In genomic region chr2:20454036-20454981, GRCh38 we compare ENCODE assay signal across 18 cellular contexts. TPM values are rescaled to one million over a fixed set of nuclear protein-coding genes. Genes with fewer than 3 reads are reported as not detected.
DNase-seq lines count a peak whose midpoint lies in the region; ATAC-seq, FAIRE-seq and TF ChIP-seq lines count a peak whose summit lies in the region.
"Had no signal": no experiment of that assay in that cellular context is flagged by ENCODE, and none has a peak within 500 bp of the region (broad histone marks: within the 10 kb centered on the region; RNA-seq: fewer than 3 reads in every experiment).

No MANE protein-coding gene starts in this region.

- WGBS in HepG2 (ENCODE audit: low lambda C conversion rate) = 68% methylated on average over 7 of the region's 7 CpGs
- 98% methylated on average over 6 of the region's 7 CpGs for WGBS in right lobe of liver (ENCODE audit: insufficient coverage, low coverage, low lambda C conversion rate, missing lambda C conversion rate)
- WGBS in gastroesophageal sphincter (ENCODE audit: low coverage in 1 of 2), 2 donors = 94 to 96% methylated on average over 4 to 6 of the region's 7 CpGs
- 89% methylated on average over 7 of the region's 7 CpGs for WGBS in prostate gland

- H4K20me1 ChIP-seq in HepG2 (ENCODE audit: insufficient read depth, low read length) = peaks cover 14% of the 10 kb centered on the region

- no TSS peak for BruUV-seq in HepG2 (replicated peaks; lab: Mats Ljungman, UMichigan)

- no peak overlapping the region for H3K9ac ChIP-seq in HepG2 (ENCODE audit: insufficient read depth, low read depth, low read length)

- H2AFZ ChIP-seq in HepG2 (ENCODE audit: low read length) = no peak overlapping the region

- CTCF ChIA-PET in HepG2 (lab: Yijun Ruan, JAX; ENCODE audit: low intra/inter-chr PET ratio, low total read pairs) = no interaction called here

- TF ChIP-seq POLR2A in HepG2 (IDR thresholded peaks at IDR 0.05; ENCODE audit: insufficient read depth in 1 of 2, low read depth in 2 of 2, low read length in 2 of 2) (no peak), right lobe of liver (IDR thresholded peaks at IDR 0.05) (no peak), gastroesophageal sphincter (IDR thresholded peaks at IDR 0.05) (no peak), prostate gland (IDR thresholded peaks at IDR 0.05) (no peak)

- TF ChIP-seq EP300 in HepG2 (IDR thresholded peaks at IDR 0.05; ENCODE audit: low read depth in 2 of 2, low read length in 2 of 2) (no peak), HepG2 (CRISPR knock-in tag; IDR thresholded peaks at IDR 0.05; ENCODE audit: borderline replicate concordance) (no peak), gastroesophageal sphincter (IDR thresholded peaks at IDR 0.05) (no peak)

- H3K4me1 ChIP-seq in HepG2 (ENCODE audit: insufficient read depth, low read length) = peaks cover 69% of the 10 kb centered on the region
- peaks cover 0 to 12% (median 0%) of the 10 kb centered on the region in 4 donors for H3K4me1 ChIP-seq in right lobe of liver
- peaks cover 7 to 61% (median 24%) of the 10 kb centered on the region in 3 donors for H3K4me1 ChIP-seq in gastroesophageal sphincter
- H3K4me1 ChIP-seq in prostate gland (replicated peaks) = no peaks in the 10 kb centered on the region

- no peak for ATAC-seq in HepG2
- ATAC-seq in right lobe of liver = no peak
- no peak for ATAC-seq in gastroesophageal sphincter
- ATAC-seq in HG03342 (IDR thresholded peaks at IDR 0.05; ENCODE audit: unreplicated experiment) = no peak

- TF ChIP-seq CTCF in HepG2 (CRISPR knock-in tag; IDR thresholded peaks at IDR 0.05) (no peak), right lobe of liver (IDR thresholded peaks at IDR 0.05) (no peak), gastroesophageal sphincter (IDR thresholded peaks at IDR 0.05) (no peak), prostate gland (IDR thresholded peaks at IDR 0.05) (no peak)

- POLR2A ChIA-PET in HepG2 (lab: Yijun Ruan, JAX) = interaction anchor here (0.9 to 18.3 kb wide), 3 partner anchors 10 to 134 kb away, joined by 3 to 1537 read pairs (median 4); no protein-coding TSS in a partner anchor

- DNase-seq in HepG2 (ENCODE audit: low spot score) (no peak), right lobe of liver (no peak), prostate gland (ENCODE audit: low spot score) (no peak), 8988T (no peak), NCI-H524 (lab: John Stamatoyannopoulos, UW) (no peak)
- DNase-seq: ACHN; AML-193; EL; H7; NCI-H1105; NCI-H1694; NCI-H2107; NCI-H345; NCI-H69; NK-92 treated with Interleukin-12 subunit alpha and Interleukin-12 subunit beta, amount 100 ng/mL, for 24 hours; SIG-M5 had no signal

- in situ Hi-C loops in HepG2 (cut with HindIII; ENCODE audit: extremely low pct_ligation_motif_present, low pct_unique_long_range_greater_than_20kb) = loop anchor here (5.0 kb wide), 1 partner anchor 33 kb away; no protein-coding TSS in a partner anchor

- H3K36me3 ChIP-seq in HepG2 (replicated peaks in 1 of 2; ENCODE audit: control insufficient read depth in 1 of 2, insufficient read depth in 2 of 2, low read length in 2 of 2) = no peaks in the 10 kb centered on the region
- no peaks in the 10 kb centered on the region for H3K36me3 ChIP-seq in right lobe of liver
- no peaks in the 10 kb centered on the region for H3K36me3 ChIP-seq in gastroesophageal sphincter
- no peaks in the 10 kb centered on the region for H3K36me3 ChIP-seq in prostate gland

- TF ChIP-seq RAD21 in HepG2 (CRISPR knock-in tag; IDR thresholded peaks at IDR 0.05) = no peak

- H3K27me3 ChIP-seq in HepG2 (ENCODE audit: control insufficient read depth in 1 of 2, insufficient read depth in 2 of 2, low read length in 2 of 2) = no peaks in the 10 kb centered on the region
- H3K27me3 ChIP-seq in right lobe of liver = no peaks in the 10 kb centered on the region
- no peaks in the 10 kb centered on the region for H3K27me3 ChIP-seq in gastroesophageal sphincter
- no peaks in the 10 kb centered on the region for H3K27me3 ChIP-seq in prostate gland (replicated peaks; ENCODE audit: insufficient read depth)

- peak; percentile 8 for FAIRE-seq in HepG2 (lab: Jason Lieb, UNC)

- no peak overlapping the region for H3K4me2 ChIP-seq in HepG2 (ENCODE audit: low read depth, low read length)

- H3K4me3 ChIP-seq in HepG2 (replicated peaks in 1 of 3; ENCODE audit: insufficient read depth in 1 of 3, low read depth in 2 of 3, low read length in 3 of 3) (no peak overlapping the region), right lobe of liver (no peak overlapping the region), gastroesophageal sphincter (no peak overlapping the region), prostate gland (no peak overlapping the region)

- intact Hi-C loops in HepG2 (cut with micrococcal nuclease; ENCODE audit: unreplicated experiment) (no loop called here), right lobe of liver (cut with DNase I) (no loop called here), prostate gland (cut with DNase I) (no loop called here)

- H3K9me3 ChIP-seq in HepG2 (ENCODE audit: low read length) (no peaks in the 10 kb centered on the region), right lobe of liver (no peaks in the 10 kb centered on the region), gastroesophageal sphincter (no peaks in the 10 kb centered on the region), prostate gland (no peaks in the 10 kb centered on the region)

- H3K27ac ChIP-seq in HepG2 (ENCODE audit: extremely low read length, insufficient read depth, low read length) (no peak overlapping the region), right lobe of liver (no peak overlapping the region), gastroesophageal sphincter (peak overlapping the region; percentile 54 to 100 (median 99)), prostate gland (peak overlapping the region; percentile 19 to 62)

- peaks cover 2% of the 10 kb centered on the region for H3K79me2 ChIP-seq in HepG2 (ENCODE audit: insufficient read depth, low read length)

TF ChIP-seq in HepG2, 621 proteins besides CTCF, POLR2A, EP300 and RAD21:
- TF ChIP-seq, protein P1, sequence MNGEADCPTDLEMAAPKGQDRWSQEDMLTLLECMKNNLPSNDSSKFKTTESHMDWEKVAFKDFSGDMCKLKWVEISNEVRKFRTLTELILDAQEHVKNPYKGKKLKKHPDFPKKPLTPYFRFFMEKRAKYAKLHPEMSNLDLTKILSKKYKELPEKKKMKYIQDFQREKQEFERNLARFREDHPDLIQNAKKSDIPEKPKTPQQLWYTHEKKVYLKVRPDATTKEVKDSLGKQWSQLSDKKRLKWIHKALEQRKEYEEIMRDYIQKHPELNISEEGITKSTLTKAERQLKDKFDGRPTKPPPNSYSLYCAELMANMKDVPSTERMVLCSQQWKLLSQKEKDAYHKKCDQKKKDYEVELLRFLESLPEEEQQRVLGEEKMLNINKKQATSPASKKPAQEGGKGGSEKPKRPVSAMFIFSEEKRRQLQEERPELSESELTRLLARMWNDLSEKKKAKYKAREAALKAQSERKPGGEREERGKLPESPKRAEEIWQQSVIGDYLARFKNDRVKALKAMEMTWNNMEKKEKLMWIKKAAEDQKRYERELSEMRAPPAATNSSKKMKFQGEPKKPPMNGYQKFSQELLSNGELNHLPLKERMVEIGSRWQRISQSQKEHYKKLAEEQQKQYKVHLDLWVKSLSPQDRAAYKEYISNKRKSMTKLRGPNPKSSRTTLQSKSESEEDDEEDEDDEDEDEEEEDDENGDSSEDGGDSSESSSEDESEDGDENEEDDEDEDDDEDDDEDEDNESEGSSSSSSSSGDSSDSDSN (CRISPR knock-in tag; IDR thresholded peaks at IDR 0.05) = no peak
- TF ChIP-seq POGK (CRISPR knock-in tag; conservative IDR thresholded peaks at IDR 0.05) = no peak
- no peak for TF ChIP-seq SPEN (CRISPR knock-in tag; IDR thresholded peaks at IDR 0.05; ENCODE audit: low read depth)

RNA-seq across cellular contexts. Expression of gene RHOB, which starts 7.4 kb away (rescaled TPM):
- 192 and 268 TPM in 2 replicates for total RNA-seq in HepG2 (2016; rRNA removed; fragmentation: Illumina TruSeq; extraction: Trizol)
- 40.2 and 44.0 TPM in 2 replicates for total RNA-seq in HepG2 (2016; cell fraction: cytosol; rRNA removed; fragmentation: Illumina TruSeq; extraction: Trizol; ENCODE audit: low read depth)
- 176 and 281 TPM in 2 replicates for total RNA-seq in HepG2 (2016; cell fraction: insoluble cytoplasmic fraction; rRNA removed; fragmentation: Illumina TruSeq; extraction: Trizol)
- 165 and 177 TPM in 2 replicates for total RNA-seq in HepG2 (2016; cell fraction: membrane; rRNA removed; fragmentation: Illumina TruSeq; extraction: Trizol)
- 193 and 207 TPM in 2 replicates for total RNA-seq in HepG2 (2016; cell fraction: nucleus; rRNA removed; fragmentation: Illumina TruSeq; extraction: Trizol)
- polyA plus RNA-seq in HepG2 (2011; rRNA removed) = 192 and 237 TPM in 2 replicates
- 193 and 210 TPM in 2 replicates for polyA plus RNA-seq in HepG2 (2011; cell fraction: cytosol; rRNA removed)
- 241 and 269 TPM in 2 replicates for polyA plus RNA-seq in HepG2 (2011; cell fraction: nucleus; rRNA removed)
- 158 and 213 TPM in 2 replicates for polyA plus RNA-seq in HepG2 (2012)
- polyA plus RNA-seq in HepG2 (2016; cell fraction: cytosol; fragmentation: Illumina TruSeq; extraction: Trizol; ENCODE audit: low read depth) = 33.6 and 36.3 TPM in 2 replicates
- 232 and 273 TPM in 2 replicates for polyA plus RNA-seq in HepG2 (2016; cell fraction: insoluble cytoplasmic fraction; fragmentation: Illumina TruSeq; extraction: Trizol; ENCODE audit: low read depth)
- 112 and 122 TPM in 2 replicates for polyA plus RNA-seq in HepG2 (2016; cell fraction: membrane; fragmentation: Illumina TruSeq; extraction: Trizol; ENCODE audit: low read depth)
- polyA plus RNA-seq in HepG2 (2016; cell fraction: nucleus; fragmentation: Illumina TruSeq; extraction: Trizol; ENCODE audit: insufficient read depth, low read depth) = 333 and 350 TPM in 2 replicates
- polyA minus RNA-seq in HepG2 (2011; rRNA and poly(A)+ RNA removed; ENCODE audit: low replicate concordance) = 88.5 and 225 TPM in 2 replicates
- polyA minus RNA-seq in HepG2 (2011; cell fraction: cytosol; rRNA and poly(A)+ RNA removed) = 132 and 167 TPM in 2 replicates
- 162 and 170 TPM in 2 replicates for polyA minus RNA-seq in HepG2 (2011; cell fraction: nucleus; rRNA and poly(A)+ RNA removed)
- 100 to 1,000 TPM; 185 to 656 (median 388) TPM for total RNA-seq in right lobe of liver
- total RNA-seq in gastroesophageal sphincter = 1,000 to 10,000 TPM; 1,174 to 1,482 (median 1,322) TPM
- 100 to 1,000 TPM; 391 to 554 TPM for total RNA-seq in prostate gland

Comparison
In these comparisons a context has a peak if more than half of its experiments do, and no peak if none do; other contexts are left out.
1. H3K27ac ChIP-seq: peak in gastroesophageal sphincter (4 of 4) and prostate gland (2 of 2); none in HepG2 (single experiment) and right lobe of liver (0 of 3).